Comparison of ENCODE assay signal across 1 cellular context in genomic region chr2:127694986-127695385, GRCh38.
TF ChIP-seq lines count a peak whose summit lies in the region.

No MANE protein-coding gene starts in this region.

TF ChIP-seq in IMR-90, 13 proteins besides CTCF, POLR2A, EP300 and RAD21 (continued from another document):
- TF ChIP-seq FOS (IDR thresholded peaks at IDR 0.05; ENCODE audit: low read depth, low read length): no peak
- no peak for TF ChIP-seq MXI1 (IDR thresholded peaks at IDR 0.05; ENCODE audit: borderline replicate concordance, low read depth, low read length)
- TF ChIP-seq BHLHE40 (IDR thresholded peaks at IDR 0.05; ENCODE audit: low read depth, low read length): no peak
- TF ChIP-seq CEBPB (IDR thresholded peaks at IDR 0.05; ENCODE audit: low read depth, low read length): no peak
TF ChIP-seq in IMR-90: peak in this region for 0.
